ENCODE assay signal across 27 cellular contexts in the genomic region with DNA sequence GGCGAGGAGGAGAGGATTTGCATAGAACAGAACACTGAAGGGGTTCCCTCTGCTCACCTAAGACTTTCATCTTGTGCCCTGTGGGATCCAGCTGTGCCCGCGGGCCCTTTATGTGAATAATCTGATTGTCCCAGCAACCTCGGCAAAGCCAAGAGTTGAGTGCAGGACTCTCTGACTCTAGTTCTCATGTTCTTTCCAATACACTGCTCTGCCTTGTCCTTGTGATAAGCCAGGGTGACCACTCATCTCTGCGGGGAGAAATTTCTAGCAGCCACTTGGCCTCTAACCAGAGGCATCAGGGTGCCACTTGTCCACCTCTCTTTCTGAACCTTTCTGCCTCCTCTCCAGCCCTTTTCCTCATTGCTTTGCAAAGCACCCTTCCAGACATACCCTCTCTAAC. TPM values are rescaled to one million over a fixed set of nuclear protein-coding genes. Genes with fewer than 3 reads are reported as not detected.
DNase-seq lines count a peak whose midpoint lies in the region; ATAC-seq and TF ChIP-seq lines count a peak whose summit lies in the region.
"Had no signal": no experiment of that assay in that cellular context is flagged by ENCODE, and none has a peak within 500 bp of the region (broad histone marks: within the 10 kb centered on the region; RNA-seq: fewer than 3 reads in every experiment).

No MANE protein-coding gene starts in this region.

- H3K4me1 ChIP-seq in right atrium auricular region (no peaks in the 10 kb centered on the region), neutrophil (ENCODE audit: control insufficient read depth in 1 of 2, insufficient read depth in 1 of 2, low read depth in 1 of 2, low read length in 1 of 2) (no peaks in the 10 kb centered on the region), ascending aorta (no peaks in the 10 kb centered on the region)
- H3K4me1 ChIP-seq: BLaER1 had no signal

- H3K36me3 ChIP-seq in right atrium auricular region, result no peaks in the 10 kb centered on the region
- peaks cover 94% of the 10 kb centered on the region for H3K36me3 ChIP-seq in neutrophil
- no peaks in the 10 kb centered on the region for H3K36me3 ChIP-seq in WERI-Rb-1
- H3K36me3 ChIP-seq in ascending aorta, result no peaks in the 10 kb centered on the region
- H3K36me3 ChIP-seq: BE2C, BLaER1 had no signal

- H3K9me3 ChIP-seq in right atrium auricular region (no peaks in the 10 kb centered on the region), neutrophil (peaks cover 5% of the 10 kb centered on the region), WERI-Rb-1 (ENCODE audit: severe bottlenecking) (no peaks in the 10 kb centered on the region), ascending aorta (no peaks in the 10 kb centered on the region)
- H3K9me3 ChIP-seq: BE2C, BLaER1 had no signal

- ATAC-seq in Right ventricle myocardium superior (ENCODE audit: poor library complexity) (peak; percentile 48), left cardiac atrium (no peak), left ventricle myocardium superior (peak; percentile 75)
- ATAC-seq: GM12878 had no signal

- TF ChIP-seq CTCF in right atrium auricular region (IDR thresholded peaks at IDR 0.05), result no peak
- no peak for TF ChIP-seq CTCF in neutrophil (IDR thresholded peaks at IDR 0.05)
- TF ChIP-seq CTCF in WERI-Rb-1 (IDR thresholded peaks at IDR 0.05; ENCODE audit: low read depth, low read length), result no peak
- TF ChIP-seq CTCF in ascending aorta (IDR thresholded peaks at IDR 0.05), result no peak

- intact Hi-C loops in Right ventricle myocardium superior (cut with DNase I) (no loop called here), left cardiac atrium (cut with DNase I) (no loop called here), left ventricle myocardium superior (cut with micrococcal nuclease) (no loop called here), ascending aorta (cut with DNase I) (no loop called here)

- DNase-seq in Right ventricle myocardium superior, result no peak
- DNase-seq in left cardiac atrium, result no peak
- no peak for DNase-seq in left ventricle myocardium superior
- DNase-seq in right atrium auricular region (ENCODE audit: low spot score), result no peak
- DNase-seq in WERI-Rb-1, result no peak
- DNase-seq in ascending aorta (ENCODE audit: low spot score in 2 of 2), result no peak
- DNase-seq: 8988T; ACHN; BE2C; C1 segment of cervical spinal cord; CD4-positive, alpha-beta memory T cell; CD4-positive, CD25-positive, alpha-beta regulatory T cell; CD8-positive, alpha-beta memory T cell; COR-L47; DMS 273 treated with DMSO at 0.1 percent for 48 hours; DMS153; DMS53; DMS79; DND-41; EL; GDM1 had no signal

- H3K4me3 ChIP-seq in right atrium auricular region, result no peak overlapping the region
- no peak overlapping the region for H3K4me3 ChIP-seq in neutrophil (ENCODE audit: low read depth in 1 of 2, low read length in 1 of 2)
- H3K4me3 ChIP-seq in WERI-Rb-1 (ENCODE audit: low read depth, low read length), result no peak overlapping the region
- no peak overlapping the region for H3K4me3 ChIP-seq in ascending aorta
- H3K4me3 ChIP-seq: BLaER1, GM12878 had no signal

- H3K27ac ChIP-seq in right atrium auricular region, result no peak overlapping the region
- peak overlapping the region; percentile 57 for H3K27ac ChIP-seq in neutrophil
- no peak overlapping the region for H3K27ac ChIP-seq in WERI-Rb-1
- H3K27ac ChIP-seq in ascending aorta, result no peak overlapping the region
- H3K27ac ChIP-seq: BLaER1 had no signal

- H3K27me3 ChIP-seq in right atrium auricular region (no peaks in the 10 kb centered on the region), neutrophil (no peaks in the 10 kb centered on the region), WERI-Rb-1 (ENCODE audit: insufficient read depth, low read depth, severe bottlenecking) (no peaks in the 10 kb centered on the region), ascending aorta (no peaks in the 10 kb centered on the region)
- H3K27me3 ChIP-seq: BE2C, BLaER1 had no signal

RNA-seq across cellular contexts. Expression of a gene that starts 31.8 kb away (rescaled TPM):
- total RNA-seq in Right ventricle myocardium superior (1.5 TPM), left cardiac atrium (1 to 10 TPM; 1.6 to 2.9 TPM), left ventricle myocardium superior (1.9 TPM), right atrium auricular region (1 to 10 TPM; 1.1 to 2.9 TPM), ascending aorta (0.43 TPM)
- total RNA-seq: A673; CD4-positive, CD25-positive, alpha-beta regulatory T cell; Daoy; G401 had no signal

Comparison
In these comparisons a context has a peak if more than half of its experiments do, and no peak if none do; other contexts are left out.
1. ATAC-seq: peak in Right ventricle myocardium superior (single experiment) and left ventricle myocardium superior (single experiment); none in left cardiac atrium (0 of 2).